In the genomic region with DNA sequence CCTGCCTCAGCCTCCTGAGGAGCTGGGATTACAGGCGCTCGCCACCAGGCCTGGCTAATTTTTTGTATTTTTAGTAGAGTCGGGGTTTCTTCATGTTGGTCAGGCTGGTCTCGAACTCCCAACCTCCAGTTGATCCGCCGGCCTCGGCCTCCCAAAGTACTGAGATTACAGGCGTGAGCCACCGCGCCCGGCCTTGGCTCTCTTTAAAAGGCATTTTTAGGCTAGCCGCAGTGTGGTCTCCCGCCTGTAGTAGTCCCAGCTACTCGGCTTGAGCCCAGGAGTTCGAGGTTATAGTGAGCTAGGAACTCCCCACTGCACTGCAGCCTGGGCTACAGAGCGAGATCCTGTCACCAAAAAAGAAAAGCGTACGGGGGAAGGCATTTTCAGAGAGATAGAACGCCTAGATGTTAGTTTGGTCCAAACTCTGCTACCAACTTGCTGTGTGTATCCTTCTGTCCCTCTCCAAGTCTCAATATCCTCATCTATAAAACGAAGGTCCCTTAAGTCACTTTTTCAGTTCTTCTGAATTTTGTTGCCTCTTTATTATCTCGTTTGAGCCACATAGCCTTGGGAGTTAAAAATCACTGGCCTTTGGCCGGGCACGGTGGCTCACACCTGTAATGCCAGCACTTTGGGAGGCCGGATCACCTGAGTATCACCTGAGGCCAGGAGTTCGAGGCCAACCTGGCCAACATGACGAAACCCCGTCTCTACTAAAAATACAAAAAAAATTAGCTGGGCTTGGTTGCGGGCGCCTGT, we compare ENCODE assay signal across 8 cellular contexts. TPM values are rescaled to one million over a fixed set of nuclear protein-coding genes. Genes with fewer than 3 reads are reported as not detected.
DNase-seq lines count a peak whose midpoint lies in the region; ATAC-seq, FAIRE-seq and TF ChIP-seq lines count a peak whose summit lies in the region.

No MANE protein-coding gene starts in this region.

- BruUV-seq in K562 (replicated peaks; lab: Mats Ljungman, UMichigan): TSS peak; percentile 77

- peaks cover 5% of the 10 kb centered on the region for H3K9me1 ChIP-seq in K562 (ENCODE audit: control insufficient read depth, insufficient read depth, low read length)

- peak overlapping the region; percentile 85 for H3K27ac ChIP-seq in RWPE1
- peak overlapping the region; percentile 84 for H3K27ac ChIP-seq in K562 (ENCODE audit: extremely low read depth, low read depth, low read length)

- in situ Hi-C loops in K562 (cut with MboI): no loop called here

- H3K9ac ChIP-seq in K562 (ENCODE audit: insufficient read depth in 1 of 2, low read depth in 2 of 2, low read length in 2 of 2): peak overlapping the region; percentile 85 to 90

- peaks cover 42% of the 10 kb centered on the region for H3K36me3 ChIP-seq in K562 (ENCODE audit: control insufficient read depth, insufficient read depth, low read length)

- DNase-seq in SIG-M5 treated with dmso at 0.1 percent for 504 hours (lab: John Stamatoyannopoulos, UW; ENCODE audit: unreplicated experiment): peak; percentile 27
- DNase-seq in SIG-M5 (lab: John Stamatoyannopoulos, UW): no peak
- DNase-seq in RWPE1 (ENCODE audit: low spot score): no peak
- peak in 2 of 4 experiments; percentile 27 to 70 for DNase-seq in K562 (ENCODE audit: extremely low read depth in 1 of 4, low spot score in 3 of 4)
- DNase-seq in left lobe of liver (ENCODE audit: low spot score): peak; percentile 54
- DNase-seq in stimulated activated CD4-positive, alpha-beta T cell treated with anti-CD3 and anti-CD28 coated beads, Interleukin-4, amount 100 ng/mL, for 48 hours (ENCODE audit: low read depth in 2 of 2): peak; percentile 18 to 23

- CTCF ChIA-PET in RWPE1 (lab: Yijun Ruan, JAX): interaction anchor here (0.7 to 1.6 kb wide), 2 partner anchors 46 to 81 kb away, joined by 4 read pairs; no protein-coding TSS in a partner anchor
- CTCF ChIA-PET in K562 (lab: Yijun Ruan, JAX; ENCODE audit: low intra/inter-chr PET ratio): no interaction called here

- TF ChIP-seq CTCF in RWPE1 (conservative IDR thresholded peaks at IDR 0.05; ENCODE audit: low read depth) (no peak), K562 (IDR thresholded peaks at IDR 0.05 in 2 of 3, conservative IDR thresholded peaks at IDR 0.05 in 1 of 3; ENCODE audit: insufficient read depth in 2 of 3, low read depth in 1 of 3, low read length in 3 of 3) (no peak)

- H3K79me2 ChIP-seq in K562 (ENCODE audit: control insufficient read depth, insufficient read depth, low read length): peaks cover 36% of the 10 kb centered on the region

- H3K4me3 ChIP-seq in K562: peak overlapping the region; percentile 72

- no peak for TF ChIP-seq EP300 in K562 (IDR thresholded peaks at IDR 0.05; ENCODE audit: low read length)

- H3K27me3 ChIP-seq in K562 (ENCODE audit: control insufficient read depth in 2 of 2, insufficient read depth in 2 of 2, low read length in 2 of 2): no peaks in the 10 kb centered on the region

- ATAC-seq in K562 (peak; percentile 74), left lobe of liver (peak; percentile 38), GM21786 (IDR thresholded peaks at IDR 0.05; ENCODE audit: unreplicated experiment) (no peak), GM21390 (IDR thresholded peaks at IDR 0.05; ENCODE audit: unreplicated experiment) (no peak)

- no peaks in the 10 kb centered on the region for H3K9me3 ChIP-seq in K562 (replicated peaks; ENCODE audit: control insufficient read depth, insufficient read depth, low read depth, low read length)

- TF ChIP-seq POLR2A in K562 (conservative IDR thresholded peaks at IDR 0.05): no peak

- H3K4me2 ChIP-seq in K562 (ENCODE audit: insufficient read depth, low read length): peak overlapping the region; percentile 100

- intact Hi-C loops in K562 (cut with micrococcal nuclease): loop anchor here (2.0 to 5.0 kb wide), 3 partner anchors 21 to 82 kb away; no protein-coding TSS in a partner anchor

- peaks cover 17 to 33% of the 10 kb centered on the region in 2 experiments for H3K4me1 ChIP-seq in K562 (replicated peaks in 1 of 2; ENCODE audit: control insufficient read depth in 2 of 2, insufficient read depth in 2 of 2, low read length in 2 of 2)

- H4K20me1 ChIP-seq in K562 (replicated peaks; ENCODE audit: control insufficient read depth, insufficient read depth, low read length): no peaks in the 10 kb centered on the region

- TF ChIP-seq RAD21 in K562 (CRISPR knock-in tag; conservative IDR thresholded peaks at IDR 0.05 in 1 of 2, IDR thresholded peaks at IDR 0.05 in 1 of 2): peak in 1 of 2 experiments; percentile 7; a peak in 1 of 4 replicates

- H2AFZ ChIP-seq in K562 (ENCODE audit: low read depth, low read length): peak overlapping the region; percentile 91

- FAIRE-seq in K562 (lab: Jason Lieb, UNC): no peak

- POLR2A ChIA-PET in RWPE1 (lab: Yijun Ruan, JAX; ENCODE audit: low non-redundant PET): interaction anchor here (0.7 to 1.6 kb wide), 3 partner anchors 24 to 30 kb away, joined by 3 to 5 read pairs (median 3); no protein-coding TSS in a partner anchor
- POLR2A ChIA-PET in K562 (lab: Yijun Ruan, JAX): interaction anchor here (0.6 to 6.4 kb wide), 33 partner anchors 10 to 573 kb away, joined by 3 to 102 read pairs (median 6); partner anchors contain the start of genes ATP5IF1, DNAJC8, PHACTR4 and RCC1

- 20% methylated on average over 28 of the region's 29 CpGs for WGBS in K562 (ENCODE audit: insufficient coverage, low coverage, missing lambda C conversion rate)

TF ChIP-seq in K562, 482 proteins besides CTCF, POLR2A, EP300 and RAD21 (continues in another document):
- TF ChIP-seq ELF4 (CRISPR knock-in tag; IDR thresholded peaks at IDR 0.05) (no peak), JUN (IDR thresholded peaks at IDR 0.05; ENCODE audit: borderline replicate concordance, low read depth, low read length) (no peak), JUN (CRISPR knock-in tag; IDR thresholded peaks at IDR 0.05; ENCODE audit: borderline replicate concordance) (0 out of 2 replicates have a peak, but pooled peaks have one; percentile 9), MAX (CRISPR knock-in tag; IDR thresholded peaks at IDR 0.05) (no peak), SMAD2 (IDR thresholded peaks at IDR 0.05; ENCODE audit: low read depth, low read length) (no peak), FOSL1 (tag; conservative IDR thresholded peaks at IDR 0.05) (0 out of 2 replicates have a peak, but pooled peaks have one; percentile 4), SRSF1 (IDR thresholded peaks at IDR 0.05; ENCODE audit: low read depth, low read length) (no peak), ZBTB8A (IDR thresholded peaks at IDR 0.05; ENCODE audit: partially characterized antibody) (no peak), HMGN3 (IDR thresholded peaks at IDR 0.05; ENCODE audit: borderline replicate concordance, extremely low read depth, insufficient read length, low read depth, low read length) (no peak), TSC22D4 (tag; IDR thresholded peaks at IDR 0.05) (no peak)
- TF ChIP-seq, protein P1, sequence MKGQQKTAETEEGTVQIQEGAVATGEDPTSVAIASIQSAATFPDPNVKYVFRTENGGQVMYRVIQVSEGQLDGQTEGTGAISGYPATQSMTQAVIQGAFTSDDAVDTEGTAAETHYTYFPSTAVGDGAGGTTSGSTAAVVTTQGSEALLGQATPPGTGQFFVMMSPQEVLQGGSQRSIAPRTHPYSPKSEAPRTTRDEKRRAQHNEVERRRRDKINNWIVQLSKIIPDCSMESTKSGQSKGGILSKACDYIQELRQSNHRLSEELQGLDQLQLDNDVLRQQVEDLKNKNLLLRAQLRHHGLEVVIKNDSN (CRISPR knock-in tag; IDR thresholded peaks at IDR 0.05): no peak

RNA-seq across cellular contexts. Expression of gene MED18, which starts 0.7 kb away (rescaled TPM):
- 16.8 and 18.9 TPM in 2 replicates for total RNA-seq in K562 (2011; cell fraction: chromatin; rRNA removed; ENCODE audit: low replicate concordance)
- 19.2 and 20.0 TPM in 2 replicates for total RNA-seq in K562 (2011; cell fraction: nucleolus; rRNA removed)
- 25.3 and 28.1 TPM in 2 replicates for total RNA-seq in K562 (2011; cell fraction: nucleoplasm; rRNA removed)
- total RNA-seq in K562 (2014; rRNA removed) (22.7 and 23.8 TPM in 2 replicates), K562 (2014; rRNA removed; fragmentation: Illumina TruSeq; extraction: Trizol) (21.1 and 22.0 TPM in 2 replicates), K562 (2015; rRNA removed; fragmentation: Illumina TruSeq; extraction: Trizol) (24.1 and 24.5 TPM in 2 replicates), K562 (2021) (19.1 and 21.0 TPM in 2 replicates), left lobe of liver (16.3 TPM)
- polyA plus RNA-seq in K562 (2011; rRNA removed) (28.9 and 33.2 TPM in 2 replicates), K562 (2014; fragmentation: Illumina TruSeq; extraction: Trizol) (23.8 and 25.5 TPM in 2 replicates), K562 (2014; fragmentation: Nextera tagmentation; extraction: Ambion mirVana) (10 to 100 TPM; 38.6 to 50.6 TPM), K562 (2014; rRNA removed) (15.2 and 16.9 TPM in 2 replicates)
- 38.5 and 46.2 TPM in 2 replicates for polyA plus RNA-seq in K562 (2011; cell fraction: cytosol; rRNA removed)
- 24.2 and 34.9 TPM in 2 replicates for polyA plus RNA-seq in K562 (2011; cell fraction: nucleus; rRNA removed)
- polyA plus RNA-seq in K562 (2012): 25.0 and 32.1 TPM in 2 replicates
- 88.8 and 95.6 TPM in 2 replicates for polyA minus RNA-seq in K562 (2011; rRNA and poly(A)+ RNA removed)
- polyA minus RNA-seq in K562 (2011; cell fraction: cytosol; rRNA and poly(A)+ RNA removed): 22.8 and 25.4 TPM in 2 replicates
- polyA minus RNA-seq in K562 (2011; cell fraction: nucleus; rRNA and poly(A)+ RNA removed): 7.9 and 17.3 TPM in 2 replicates

RNA-seq across cellular contexts. Expression of gene PHACTR4, which starts 40.0 kb away (rescaled TPM):
- 24.0 and 41.2 TPM in 2 replicates for total RNA-seq in K562 (2011; cell fraction: chromatin; rRNA removed; ENCODE audit: low replicate concordance)
- total RNA-seq in K562 (2011; cell fraction: nucleolus; rRNA removed): 12.5 and 16.1 TPM in 2 replicates
- total RNA-seq in K562 (2011; cell fraction: nucleoplasm; rRNA removed): 26.8 and 45.1 TPM in 2 replicates
- total RNA-seq in K562 (2014; rRNA removed) (6.4 and 8.7 TPM in 2 replicates), K562 (2014; rRNA removed; fragmentation: Illumina TruSeq; extraction: Trizol) (13.9 and 18.2 TPM in 2 replicates), K562 (2015; rRNA removed; fragmentation: Illumina TruSeq; extraction: Trizol) (17.5 and 17.7 TPM in 2 replicates), K562 (2021) (28.6 and 34.6 TPM in 2 replicates), left lobe of liver (23.5 TPM)
- polyA plus RNA-seq in K562 (2011; rRNA removed) (11.9 and 14.0 TPM in 2 replicates), K562 (2014; fragmentation: Illumina TruSeq; extraction: Trizol) (37.9 and 43.6 TPM in 2 replicates), K562 (2014; fragmentation: Nextera tagmentation; extraction: Ambion mirVana) (10 to 100 TPM; 12.8 to 14.2 TPM), K562 (2014; rRNA removed) (18.2 and 18.5 TPM in 2 replicates)
- polyA plus RNA-seq in K562 (2011; cell fraction: cytosol; rRNA removed): 9.5 and 18.8 TPM in 2 replicates
- 10.0 and 10.8 TPM in 2 replicates for polyA plus RNA-seq in K562 (2011; cell fraction: nucleus; rRNA removed)
- 22.7 and 23.1 TPM in 2 replicates for polyA plus RNA-seq in K562 (2012)
- polyA minus RNA-seq in K562 (2011; rRNA and poly(A)+ RNA removed): 16.3 and 18.6 TPM in 2 replicates
- 11.1 and 12.5 TPM in 2 replicates for polyA minus RNA-seq in K562 (2011; cell fraction: cytosol; rRNA and poly(A)+ RNA removed)
- polyA minus RNA-seq in K562 (2011; cell fraction: nucleus; rRNA and poly(A)+ RNA removed): 4.4 and 7.9 TPM in 2 replicates

Comparison
In these comparisons a context has a peak if more than half of its experiments do, and no peak if none do; other contexts are left out.
1. DNase-seq: peak in SIG-M5 treated with dmso at 0.1 percent for 504 hours (single experiment), left lobe of liver (single experiment) and stimulated activated CD4-positive, alpha-beta T cell treated with anti-CD3 and anti-CD28 coated beads, Interleukin-4, amount 100 ng/mL, for 48 hours (2 of 2); none in SIG-M5 (single experiment) and RWPE1 (single experiment).
2. ATAC-seq: peak in K562 (single experiment) and left lobe of liver (single experiment); none in GM21786 (single experiment) and GM21390 (single experiment).